19 cellular contexts compared by ENCODE assay signal in the genomic region with DNA sequence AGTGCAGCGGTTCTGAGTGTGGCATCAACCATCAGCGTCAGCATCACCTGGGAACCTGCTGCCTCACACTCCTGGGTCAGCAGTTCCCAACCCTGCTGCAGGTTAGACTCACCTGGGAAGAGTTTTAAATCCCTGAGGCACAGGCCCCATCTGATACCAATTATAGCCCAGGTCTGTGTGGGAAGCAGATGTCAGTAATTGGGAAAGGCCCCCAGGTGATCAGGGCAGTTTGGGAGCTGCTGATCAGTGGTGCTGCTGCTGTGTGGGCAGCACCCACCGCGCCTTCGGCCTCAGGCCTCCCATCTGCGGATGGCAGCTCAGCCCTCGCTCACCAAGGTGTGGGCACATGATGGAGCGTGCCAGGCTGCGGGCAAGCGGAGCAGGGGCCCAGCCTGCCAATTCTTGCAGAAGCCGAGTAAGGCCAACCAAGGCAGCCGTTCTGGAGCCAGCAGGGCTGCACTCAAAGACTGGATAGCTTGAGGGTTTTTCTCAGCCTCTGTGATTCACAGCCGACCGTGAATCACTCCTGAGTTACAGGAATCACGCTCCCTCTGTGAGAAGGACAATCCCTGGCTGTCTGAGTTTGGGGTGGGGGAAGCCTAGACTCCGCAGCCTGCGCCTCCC.
"Had no signal": no experiment of that assay in that cellular context is flagged by ENCODE, and none has a peak within 500 bp of the region (broad histone marks: within the 10 kb centered on the region; RNA-seq: fewer than 3 reads in every experiment).

No MANE protein-coding gene starts in this region.

- DNase-seq: activated B cell treated with CpG ODN at 0.5 μM for 24 hours; activated CD4-positive, alpha-beta T cell treated with anti-CD3 and anti-CD28 coated beads for 48 hours; activated CD8-positive, alpha-beta T cell treated with anti-CD3 and anti-CD28 coated beads for 36 hours; activated effector memory CD4-positive, alpha-beta T cell treated with anti-CD3 and anti-CD28 coated beads, Interleukin-2, amount 50 U/mL, for 16 hours; activated T-cell treated with anti-CD3 and anti-CD28 coated beads, Interleukin-2, amount 50 U/mL, for 48 hours; cortex of kidney; effector CD4-positive, alpha-beta T cell; gastrocnemius medialis; heart left ventricle; naive thymus-derived CD8-positive, alpha-beta T cell; stimulated activated CD4-positive, alpha-beta T cell treated with anti-CD3 and anti-CD28 coated beads, Interleukin-15, amount 100 ng/mL, for 24 hours; stimulated activated CD4-positive, alpha-beta T cell treated with anti-CD3 and anti-CD28 coated beads, Interleukin-4, amount 100 ng/mL, for 1 hour; stimulated activated naive CD4-positive, alpha-beta T cell; T-helper 17 cell had no signal

- H3K27me3 ChIP-seq: gastrocnemius medialis had no signal

- H3K27ac ChIP-seq: gastrocnemius medialis, heart left ventricle, SK-N-MC, tibial nerve had no signal

- ATAC-seq: activated CD8-positive, alpha-beta T cell treated with anti-CD3 and anti-CD28 coated beads for 36 hours; activated naive CD4-positive, alpha-beta T cell treated with anti-CD3 and anti-CD28 coated beads, Interleukin-2, amount 50 U/mL, for 72 hours; gastrocnemius medialis; left lobe of liver; naive thymus-derived CD8-positive, alpha-beta T cell; T-helper 17 cell had no signal

- H3K9me3 ChIP-seq: gastrocnemius medialis, heart left ventricle, tibial nerve had no signal

- H3K36me3 ChIP-seq: gastrocnemius medialis, heart left ventricle, tibial nerve had no signal

- H3K4me1 ChIP-seq: gastrocnemius medialis, heart left ventricle, tibial nerve had no signal

- H3K4me3 ChIP-seq: gastrocnemius medialis, heart left ventricle, SK-N-MC, skin epidermis, tibial nerve had no signal
